1 cellular context compared by ENCODE assay signal in the genomic region with DNA sequence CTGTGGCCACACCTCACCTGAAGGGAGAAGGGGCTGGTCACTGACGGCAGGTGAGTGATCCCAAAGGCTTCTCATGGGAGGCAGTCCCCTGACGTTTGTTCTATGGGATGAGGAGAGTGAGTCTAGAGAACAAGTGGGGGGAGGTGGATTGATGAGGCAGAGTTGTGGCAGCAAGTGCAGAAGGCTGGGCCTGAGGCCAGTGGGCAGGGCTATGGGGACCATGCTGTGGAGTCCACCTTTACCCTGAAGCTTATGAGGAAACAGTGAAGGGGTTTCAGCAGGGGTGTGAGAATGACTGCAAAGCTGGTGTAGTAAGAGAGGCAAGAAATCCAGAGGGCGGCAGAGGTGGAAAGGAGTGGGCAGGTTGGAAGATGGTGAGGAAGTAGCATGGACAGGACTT.
TF ChIP-seq lines count a peak whose summit lies in the region.

No MANE protein-coding gene starts in this region.

TF ChIP-seq in GM23338, 12 proteins besides CTCF, POLR2A, EP300 and RAD21 (continued from another document):
- TF ChIP-seq, protein P1, sequence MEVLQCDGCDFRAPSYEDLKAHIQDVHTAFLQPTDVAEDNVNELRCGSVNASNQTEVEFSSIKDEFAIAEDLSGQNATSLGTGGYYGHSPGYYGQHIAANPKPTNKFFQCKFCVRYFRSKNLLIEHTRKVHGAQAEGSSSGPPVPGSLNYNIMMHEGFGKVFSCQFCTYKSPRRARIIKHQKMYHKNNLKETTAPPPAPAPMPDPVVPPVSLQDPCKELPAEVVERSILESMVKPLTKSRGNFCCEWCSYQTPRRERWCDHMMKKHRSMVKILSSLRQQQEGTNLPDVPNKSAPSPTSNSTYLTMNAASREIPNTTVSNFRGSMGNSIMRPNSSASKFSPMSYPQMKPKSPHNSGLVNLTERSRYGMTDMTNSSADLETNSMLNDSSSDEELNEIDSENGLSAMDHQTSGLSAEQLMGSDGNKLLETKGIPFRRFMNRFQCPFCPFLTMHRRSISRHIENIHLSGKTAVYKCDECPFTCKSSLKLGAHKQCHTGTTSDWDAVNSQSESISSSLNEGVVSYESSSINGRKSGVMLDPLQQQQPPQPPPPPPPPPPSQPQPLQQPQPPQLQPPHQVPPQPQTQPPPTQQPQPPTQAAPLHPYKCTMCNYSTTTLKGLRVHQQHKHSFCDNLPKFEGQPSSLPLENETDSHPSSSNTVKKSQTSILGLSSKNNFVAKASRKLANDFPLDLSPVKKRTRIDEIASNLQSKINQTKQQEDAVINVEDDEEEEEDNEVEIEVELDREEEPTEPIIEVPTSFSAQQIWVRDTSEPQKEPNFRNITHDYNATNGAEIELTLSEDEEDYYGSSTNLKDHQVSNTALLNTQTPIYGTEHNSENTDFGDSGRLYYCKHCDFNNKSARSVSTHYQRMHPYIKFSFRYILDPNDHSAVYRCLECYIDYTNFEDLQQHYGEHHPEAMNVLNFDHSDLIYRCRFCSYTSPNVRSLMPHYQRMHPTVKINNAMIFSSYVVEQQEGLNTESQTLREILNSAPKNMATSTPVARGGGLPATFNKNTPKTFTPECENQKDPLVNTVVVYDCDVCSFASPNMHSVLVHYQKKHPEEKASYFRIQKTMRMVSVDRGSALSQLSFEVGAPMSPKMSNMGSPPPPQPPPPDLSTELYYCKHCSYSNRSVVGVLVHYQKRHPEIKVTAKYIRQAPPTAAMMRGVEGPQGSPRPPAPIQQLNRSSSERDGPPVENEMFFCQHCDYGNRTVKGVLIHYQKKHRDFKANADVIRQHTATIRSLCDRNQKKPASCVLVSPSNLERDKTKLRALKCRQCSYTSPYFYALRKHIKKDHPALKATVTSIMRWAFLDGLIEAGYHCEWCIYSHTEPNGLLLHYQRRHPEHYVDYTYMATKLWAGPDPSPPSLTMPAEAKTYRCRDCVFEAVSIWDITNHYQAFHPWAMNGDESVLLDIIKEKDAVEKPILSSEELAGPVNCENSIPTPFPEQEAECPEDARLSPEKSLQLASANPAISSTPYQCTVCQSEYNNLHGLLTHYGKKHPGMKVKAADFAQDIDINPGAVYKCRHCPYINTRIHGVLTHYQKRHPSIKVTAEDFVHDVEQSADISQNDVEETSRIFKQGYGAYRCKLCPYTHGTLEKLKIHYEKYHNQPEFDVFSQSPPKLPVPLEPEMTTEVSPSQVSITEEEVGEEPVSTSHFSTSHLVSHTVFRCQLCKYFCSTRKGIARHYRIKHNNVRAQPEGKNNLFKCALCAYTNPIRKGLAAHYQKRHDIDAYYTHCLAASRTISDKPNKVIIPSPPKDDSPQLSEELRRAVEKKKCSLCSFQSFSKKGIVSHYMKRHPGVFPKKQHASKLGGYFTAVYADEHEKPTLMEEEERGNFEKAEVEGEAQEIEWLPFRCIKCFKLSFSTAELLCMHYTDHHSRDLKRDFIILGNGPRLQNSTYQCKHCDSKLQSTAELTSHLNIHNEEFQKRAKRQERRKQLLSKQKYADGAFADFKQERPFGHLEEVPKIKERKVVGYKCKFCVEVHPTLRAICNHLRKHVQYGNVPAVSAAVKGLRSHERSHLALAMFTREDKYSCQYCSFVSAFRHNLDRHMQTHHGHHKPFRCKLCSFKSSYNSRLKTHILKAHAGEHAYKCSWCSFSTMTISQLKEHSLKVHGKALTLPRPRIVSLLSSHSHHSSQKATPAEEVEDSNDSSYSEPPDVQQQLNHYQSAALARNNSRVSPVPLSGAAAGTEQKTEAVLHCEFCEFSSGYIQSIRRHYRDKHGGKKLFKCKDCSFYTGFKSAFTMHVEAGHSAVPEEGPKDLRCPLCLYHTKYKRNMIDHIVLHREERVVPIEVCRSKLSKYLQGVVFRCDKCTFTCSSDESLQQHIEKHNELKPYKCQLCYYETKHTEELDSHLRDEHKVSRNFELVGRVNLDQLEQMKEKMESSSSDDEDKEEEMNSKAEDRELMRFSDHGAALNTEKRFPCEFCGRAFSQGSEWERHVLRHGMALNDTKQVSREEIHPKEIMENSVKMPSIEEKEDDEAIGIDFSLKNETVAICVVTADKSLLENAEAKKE (CRISPR knock-in tag; IDR thresholded peaks at IDR 0.05): no peak
- TF ChIP-seq, protein P2, sequence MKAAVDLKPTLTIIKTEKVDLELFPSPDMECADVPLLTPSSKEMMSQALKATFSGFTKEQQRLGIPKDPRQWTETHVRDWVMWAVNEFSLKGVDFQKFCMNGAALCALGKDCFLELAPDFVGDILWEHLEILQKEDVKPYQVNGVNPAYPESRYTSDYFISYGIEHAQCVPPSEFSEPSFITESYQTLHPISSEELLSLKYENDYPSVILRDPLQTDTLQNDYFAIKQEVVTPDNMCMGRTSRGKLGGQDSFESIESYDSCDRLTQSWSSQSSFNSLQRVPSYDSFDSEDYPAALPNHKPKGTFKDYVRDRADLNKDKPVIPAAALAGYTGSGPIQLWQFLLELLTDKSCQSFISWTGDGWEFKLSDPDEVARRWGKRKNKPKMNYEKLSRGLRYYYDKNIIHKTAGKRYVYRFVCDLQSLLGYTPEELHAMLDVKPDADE (IDR thresholded peaks at IDR 0.05): no peak
- no peak for TF ChIP-seq EZH2phosphoT487 (IDR thresholded peaks at IDR 0.05; ENCODE audit: unreplicated experiment)
- TF ChIP-seq, protein P3, sequence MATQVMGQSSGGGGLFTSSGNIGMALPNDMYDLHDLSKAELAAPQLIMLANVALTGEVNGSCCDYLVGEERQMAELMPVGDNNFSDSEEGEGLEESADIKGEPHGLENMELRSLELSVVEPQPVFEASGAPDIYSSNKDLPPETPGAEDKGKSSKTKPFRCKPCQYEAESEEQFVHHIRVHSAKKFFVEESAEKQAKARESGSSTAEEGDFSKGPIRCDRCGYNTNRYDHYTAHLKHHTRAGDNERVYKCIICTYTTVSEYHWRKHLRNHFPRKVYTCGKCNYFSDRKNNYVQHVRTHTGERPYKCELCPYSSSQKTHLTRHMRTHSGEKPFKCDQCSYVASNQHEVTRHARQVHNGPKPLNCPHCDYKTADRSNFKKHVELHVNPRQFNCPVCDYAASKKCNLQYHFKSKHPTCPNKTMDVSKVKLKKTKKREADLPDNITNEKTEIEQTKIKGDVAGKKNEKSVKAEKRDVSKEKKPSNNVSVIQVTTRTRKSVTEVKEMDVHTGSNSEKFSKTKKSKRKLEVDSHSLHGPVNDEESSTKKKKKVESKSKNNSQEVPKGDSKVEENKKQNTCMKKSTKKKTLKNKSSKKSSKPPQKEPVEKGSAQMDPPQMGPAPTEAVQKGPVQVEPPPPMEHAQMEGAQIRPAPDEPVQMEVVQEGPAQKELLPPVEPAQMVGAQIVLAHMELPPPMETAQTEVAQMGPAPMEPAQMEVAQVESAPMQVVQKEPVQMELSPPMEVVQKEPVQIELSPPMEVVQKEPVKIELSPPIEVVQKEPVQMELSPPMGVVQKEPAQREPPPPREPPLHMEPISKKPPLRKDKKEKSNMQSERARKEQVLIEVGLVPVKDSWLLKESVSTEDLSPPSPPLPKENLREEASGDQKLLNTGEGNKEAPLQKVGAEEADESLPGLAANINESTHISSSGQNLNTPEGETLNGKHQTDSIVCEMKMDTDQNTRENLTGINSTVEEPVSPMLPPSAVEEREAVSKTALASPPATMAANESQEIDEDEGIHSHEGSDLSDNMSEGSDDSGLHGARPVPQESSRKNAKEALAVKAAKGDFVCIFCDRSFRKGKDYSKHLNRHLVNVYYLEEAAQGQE (IDR thresholded peaks at IDR 0.05; ENCODE audit: unreplicated experiment): no peak
- no peak for TF ChIP-seq EZH2 (IDR thresholded peaks at IDR 0.05; ENCODE audit: low read depth, unreplicated experiment)
- TF ChIP-seq ZNF114 (CRISPR knock-in tag; IDR thresholded peaks at IDR 0.05): no peak
- no peak for TF ChIP-seq NANOG (IDR thresholded peaks at IDR 0.05; ENCODE audit: borderline replicate concordance)
- TF ChIP-seq POLR2AphosphoS5 (IDR thresholded peaks at IDR 0.05; ENCODE audit: low read depth): no peak
- TF ChIP-seq JUNB (IDR thresholded peaks at IDR 0.05; ENCODE audit: unreplicated experiment): no peak
- no peak for TF ChIP-seq ZNF331 (CRISPR knock-in tag; IDR thresholded peaks at IDR 0.05; ENCODE audit: low read depth)
- TF ChIP-seq CREB1 (CRISPR knock-in tag; IDR thresholded peaks at IDR 0.05; ENCODE audit: low read depth): no peak
